11 cellular contexts compared by ENCODE assay signal in the genomic region with DNA sequence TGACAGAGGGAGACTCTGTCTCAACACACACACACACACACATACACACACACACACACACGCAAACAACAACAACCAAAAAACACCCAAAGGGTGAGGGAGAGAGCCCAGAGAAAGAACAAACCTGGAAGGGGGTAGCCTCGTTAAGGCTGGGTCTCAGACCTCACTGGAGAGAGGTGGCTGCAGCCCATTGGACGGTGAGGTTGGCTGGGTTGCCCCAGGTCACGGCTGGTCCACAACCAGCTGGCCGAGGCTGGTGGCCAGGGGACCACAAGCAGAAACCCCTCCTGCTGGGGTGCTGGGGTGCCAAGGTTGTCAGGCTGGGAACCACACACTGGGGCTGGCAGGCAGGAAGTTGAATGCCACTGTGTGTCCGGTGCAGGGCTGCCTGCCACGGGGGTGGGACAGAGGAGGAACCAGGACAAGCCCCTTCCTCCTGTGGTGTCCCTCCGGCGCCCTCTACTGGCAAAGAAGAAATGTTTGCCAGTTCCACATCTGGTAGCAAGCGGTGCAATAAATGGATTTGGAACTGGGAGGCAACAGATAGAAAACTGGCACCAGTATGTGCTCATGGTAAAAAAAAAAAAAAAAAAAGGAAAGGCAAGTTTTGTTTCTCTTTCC. TPM values are rescaled to one million over a fixed set of nuclear protein-coding genes. Genes with fewer than 3 reads are reported as not detected.
A peak's percentile ranks its signal among the peaks of the same experiment; 100 is the strongest.
DNase-seq lines count a peak whose midpoint lies in the region; ATAC-seq and TF ChIP-seq lines count a peak whose summit lies in the region.
"Not testable (repeated sequence)": the region's sequence is repeated elsewhere in the genome, so short reads cannot be mapped to it uniquely, and the experiment has no call there.
"Had no signal": no experiment of that assay in that cellular context is flagged by ENCODE, and none has a peak within 500 bp of the region (broad histone marks: within the 10 kb centered on the region; RNA-seq: fewer than 3 reads in every experiment).

No MANE protein-coding gene starts in this region.

- H4K8ac ChIP-seq in IMR-90 (ENCODE audit: low read depth in 2 of 2, low read length in 2 of 2): not testable (repeated sequence)

- peak; percentile 65 for ATAC-seq in GM18505 (IDR thresholded peaks at IDR 0.05; ENCODE audit: unreplicated experiment)
- peak; percentile 81 for ATAC-seq in GM21447 (IDR thresholded peaks at IDR 0.05; ENCODE audit: unreplicated experiment)
- peak; percentile 73 for ATAC-seq in HG02759 (IDR thresholded peaks at IDR 0.05; ENCODE audit: unreplicated experiment)
- ATAC-seq in IMR-90 (ENCODE audit: low read depth): peak; percentile 98
- peak; percentile 79 to 87 for ATAC-seq in activated T-cell treated with anti-CD3 and anti-CD28 coated beads, Interleukin-2, amount 50 U/mL, for 4 hours
- ATAC-seq in gastroesophageal sphincter: peak; percentile 94
- ATAC-seq in memory B cell (ENCODE audit: low read depth): peak; percentile 95
- ATAC-seq in stimulated activated naive CD8-positive, alpha-beta T cell treated with anti-CD3 and anti-CD28 coated beads, Interleukin-15, amount 100 ng/mL, for 72 hours: peak; percentile 98

- not testable (repeated sequence) for H3K4me1 Mint-ChIP-seq in activated T-cell treated with anti-CD3 and anti-CD28 coated beads, Interleukin-2, amount 50 U/mL, for 4 hours (ENCODE audit: low read depth); memory B cell; stimulated activated naive CD8-positive, alpha-beta T cell treated with anti-CD3 and anti-CD28 coated beads, Interleukin-15, amount 100 ng/mL, for 72 hours

- not testable (repeated sequence) for H3K27ac ChIP-seq in IMR-90 (ENCODE audit: insufficient read depth, low read length); gastroesophageal sphincter

- H3K18ac ChIP-seq in IMR-90 (ENCODE audit: low read depth, low read length): not testable (repeated sequence)

- CTCF ChIA-PET in IMR-90 (lab: Yijun Ruan, JAX): not testable (repeated sequence)

- not testable (repeated sequence) for TF ChIP-seq POLR2A in GM18505 (IDR thresholded peaks at IDR 0.05; ENCODE audit: borderline replicate concordance, extremely low read depth, insufficient read depth, insufficient read length); IMR-90 (IDR thresholded peaks at IDR 0.05; ENCODE audit: low read depth, low read length); gastroesophageal sphincter (IDR thresholded peaks at IDR 0.05)

- dilution Hi-C loops in IMR-90 (cut with HindIII; ENCODE audit: low sequenced_read_pairs, unreplicated experiment): not testable (repeated sequence)

- no CpG with 5 or more reads among the region's 10 CpGs for WGBS in IMR-90 (ENCODE audit: extremely low coverage in 2 of 2, insufficient read length in 1 of 2), 2 experiments
- WGBS in gastroesophageal sphincter (ENCODE audit: low coverage in 1 of 2), 2 donors: no CpG with 5 or more reads among the region's 10 CpGs

- H3K23ac ChIP-seq in IMR-90 (ENCODE audit: low read depth, low read length): not testable (repeated sequence)

- H3K36me3 ChIP-seq in IMR-90 (ENCODE audit: control insufficient read depth, insufficient read depth, low read length); gastroesophageal sphincter: not testable (repeated sequence)

- not testable (repeated sequence) for TF ChIP-seq CTCF in IMR-90 (conservative IDR thresholded peaks at IDR 0.05; ENCODE audit: low read depth, low read length); gastroesophageal sphincter (IDR thresholded peaks at IDR 0.05)

- not testable (repeated sequence) for H2AFZ ChIP-seq in IMR-90 (replicated peaks; ENCODE audit: low read length, poor library complexity)

- TF ChIP-seq EP300 in gastroesophageal sphincter (IDR thresholded peaks at IDR 0.05): not testable (repeated sequence)

- not testable (repeated sequence) for BruUV-seq in IMR-90 (replicated peaks; lab: Mats Ljungman, UMichigan)

- H4K5ac ChIP-seq in IMR-90 (ENCODE audit: low read depth, low read length): not testable (repeated sequence)

- not testable (repeated sequence) for H3K9ac ChIP-seq in IMR-90 (ENCODE audit: low read depth, low read length)

- H3K14ac ChIP-seq in IMR-90 (replicated peaks; ENCODE audit: low read depth, low read length): not testable (repeated sequence)

- not testable (repeated sequence) for H3K79me1 ChIP-seq in IMR-90 (ENCODE audit: low read depth in 1 of 2, low read length in 2 of 2)

- not testable (repeated sequence) for H3K4me3 Mint-ChIP-seq in activated T-cell treated with anti-CD3 and anti-CD28 coated beads, Interleukin-2, amount 50 U/mL, for 4 hours; memory B cell; stimulated activated naive CD8-positive, alpha-beta T cell treated with anti-CD3 and anti-CD28 coated beads, Interleukin-15, amount 100 ng/mL, for 72 hours

- not testable (repeated sequence) for H2BK5ac ChIP-seq in IMR-90 (ENCODE audit: low read depth, low read length, poor library complexity, severe bottlenecking)

- H2AK9ac ChIP-seq in IMR-90 (replicated peaks; ENCODE audit: low read depth, low read length, poor library complexity): not testable (repeated sequence)

- H3K4ac ChIP-seq in IMR-90 (ENCODE audit: low read depth, low read length): not testable (repeated sequence)

- not testable (repeated sequence) for H3K27me3 Mint-ChIP-seq in activated T-cell treated with anti-CD3 and anti-CD28 coated beads, Interleukin-2, amount 50 U/mL, for 4 hours (ENCODE audit: low read depth); memory B cell; stimulated activated naive CD8-positive, alpha-beta T cell treated with anti-CD3 and anti-CD28 coated beads, Interleukin-15, amount 100 ng/mL, for 72 hours

- H2BK20ac ChIP-seq in IMR-90 (ENCODE audit: low read depth, low read length): not testable (repeated sequence)

- not testable (repeated sequence) for H3K9me3 Mint-ChIP-seq in activated T-cell treated with anti-CD3 and anti-CD28 coated beads, Interleukin-2, amount 50 U/mL, for 4 hours; memory B cell; stimulated activated naive CD8-positive, alpha-beta T cell treated with anti-CD3 and anti-CD28 coated beads, Interleukin-15, amount 100 ng/mL, for 72 hours

- not testable (repeated sequence) for H3K4me2 ChIP-seq in IMR-90 (ENCODE audit: low read depth, low read length)

- not testable (repeated sequence) for H3K9me3 ChIP-seq in IMR-90 (ENCODE audit: control insufficient read depth, insufficient read depth, low read length); gastroesophageal sphincter

- intact Hi-C loops in IMR-90 (cut with micrococcal nuclease): not testable (repeated sequence)

- not testable (repeated sequence) for H2BK120ac ChIP-seq in IMR-90 (ENCODE audit: low read depth, low read length)

- H3K56ac ChIP-seq in IMR-90 (ENCODE audit: extremely low read depth, insufficient read depth, low read length): not testable (repeated sequence)

- H3K9me1 ChIP-seq in IMR-90 (ENCODE audit: insufficient read depth, low read length): not testable (repeated sequence)

- H2BK15ac ChIP-seq in IMR-90 (ENCODE audit: low read depth, low read length): not testable (repeated sequence)

- not testable (repeated sequence) for H3K4me3 ChIP-seq in IMR-90 (ENCODE audit: insufficient read depth, low read depth, low read length); gastroesophageal sphincter

- not testable (repeated sequence) for H4K20me1 ChIP-seq in IMR-90 (ENCODE audit: insufficient read depth, low read length)

- in situ Hi-C loops in IMR-90 (cut with MboI; ENCODE audit: low sequenced_read_pairs): not testable (repeated sequence)

- not testable (repeated sequence) for TF ChIP-seq RAD21 in IMR-90 (IDR thresholded peaks at IDR 0.05; ENCODE audit: low read length)

- POLR2A ChIA-PET in IMR-90 (lab: Charles Lee; ENCODE audit: unreplicated experiment): not testable (repeated sequence)

- not testable (repeated sequence) for H2AK5ac ChIP-seq in IMR-90 (ENCODE audit: low read depth, low read length)

- DNase-seq in IMR-90; activated T-cell treated with anti-CD3 and anti-CD28 coated beads, Interleukin-2, amount 50 U/mL, for 4 hours; memory B cell (ENCODE audit: low spot score in 2 of 2); stimulated activated naive CD8-positive, alpha-beta T cell treated with anti-CD3 and anti-CD28 coated beads, Interleukin-15, amount 100 ng/mL, for 72 hours: not testable (repeated sequence)

- H3K27me3 ChIP-seq in IMR-90 (ENCODE audit: control insufficient read depth, insufficient read depth, low read length); gastroesophageal sphincter: not testable (repeated sequence)

- not testable (repeated sequence) for H3K27ac Mint-ChIP-seq in memory B cell; stimulated activated naive CD8-positive, alpha-beta T cell treated with anti-CD3 and anti-CD28 coated beads, Interleukin-15, amount 100 ng/mL, for 72 hours

- not testable (repeated sequence) for H4K91ac ChIP-seq in IMR-90 (ENCODE audit: insufficient read depth, low read depth, low read length)

- not testable (repeated sequence) for H3K4me1 ChIP-seq in IMR-90 (ENCODE audit: control insufficient read depth, insufficient read depth, low read length); gastroesophageal sphincter

- H3K36me3 Mint-ChIP-seq in activated T-cell treated with anti-CD3 and anti-CD28 coated beads, Interleukin-2, amount 50 U/mL, for 4 hours (ENCODE audit: insufficient read depth); memory B cell: not testable (repeated sequence)

RNA-seq across cellular contexts. Expression of a gene that starts 22.5 kb away (rescaled TPM):
- total RNA-seq in IMR-90 (2012; rRNA removed) (119 and 180 TPM in 2 replicates), gastroesophageal sphincter (100 to 1,000 TPM in 3 of 4 donors, 10 to 100 TPM in 1; 96.5 to 180 (median 105) TPM)
- polyA plus RNA-seq in IMR-90 (2012; rRNA removed): 143 and 153 TPM in 2 replicates
- 146 and 162 TPM in 2 replicates for polyA plus RNA-seq in IMR-90 (2012; cell fraction: cytosol; rRNA removed)
- 76.2 and 90.1 TPM in 2 replicates for polyA plus RNA-seq in IMR-90 (2012; cell fraction: nucleus; rRNA removed; ENCODE audit: low replicate concordance)
- total RNA-seq in activated T-cell treated with anti-CD3 and anti-CD28 coated beads, Interleukin-2, amount 50 U/mL, for 4 hours: 100 to 1,000 TPM; 148 to 270 (median 236) TPM

RNA-seq across cellular contexts. Expression of a gene that starts 46.0 kb away (rescaled TPM):
- total RNA-seq in IMR-90 (2012; rRNA removed) (not detected in 2 replicates), gastroesophageal sphincter (under 1 TPM in 1 of 4 donors, not detected in 3; 0.25 TPM)
- polyA plus RNA-seq in IMR-90 (2012; rRNA removed): 0.10 TPM in 1 of 2 replicates, not detected in the other
- not detected in 2 replicates for polyA plus RNA-seq in IMR-90 (2012; cell fraction: cytosol; rRNA removed)
- 0.31 TPM in 1 of 2 replicates, not detected in the other for polyA plus RNA-seq in IMR-90 (2012; cell fraction: nucleus; rRNA removed; ENCODE audit: low replicate concordance)
- total RNA-seq in activated T-cell treated with anti-CD3 and anti-CD28 coated beads, Interleukin-2, amount 50 U/mL, for 4 hours: not detected
- total RNA-seq: activated CD4-positive, alpha-beta T cell treated with anti-CD3 and anti-CD28 coated beads, Interleukin-2, amount 10 ng/mL, durations not matched to agents 24 days and 14 days; HFFc6 had no signal
- polyA plus RNA-seq: CD4-positive, alpha-beta memory T cell had no signal
